ENCODE assay signal across 30 cellular contexts in genomic region chr5:120035815-120036577, GRCh38.
"Had no signal": no experiment of that assay in that cellular context is flagged by ENCODE, and none has a peak within 500 bp of the region (broad histone marks: within the 10 kb centered on the region; RNA-seq: fewer than 3 reads in every experiment).

No MANE protein-coding gene starts in this region.

- H3K4me3 Mint-ChIP-seq: activated CD4-positive, alpha-beta memory T cell treated with anti-CD3 and anti-CD28 coated beads, Interleukin-2, amount 10 ng/mL, durations not matched to agents 7 days and 5 days; activated CD4-positive, alpha-beta T cell treated with anti-CD3 and anti-CD28 coated beads, Interleukin-2, amount 10 ng/mL, durations not matched to agents 7 days and 5 days; activated naive CD4-positive, alpha-beta T cell treated with anti-CD3 and anti-CD28 coated beads, Interleukin-2, amount 10 ng/mL, durations not matched to agents 7 days and 5 days; activated naive CD8-positive, alpha-beta T cell treated with anti-CD3 and anti-CD28 coated beads, Interleukin-2, amount 10 ng/mL, durations not matched to agents 7 days and 5 days; activated T-cell treated with anti-CD3 and anti-CD28 coated beads, Interleukin-2, amount 50 U/mL, for 24 hours; activated T-cell treated with anti-CD3 and anti-CD28 coated beads, Interleukin-2, amount 50 U/mL, for 72 hours; brain; T-helper 17 cell; T-helper 2 cell treated with Interferon-gamma antibody and Interleukin-4, amounts not matched to agents 5 μg/mL and 100 μg/mL, for 36 hours had no signal

- H3K36me3 ChIP-seq: ascending aorta, breast epithelium, cardiac muscle cell, colonic mucosa, esophagus squamous epithelium, gastroesophageal sphincter, heart right ventricle had no signal

- ATAC-seq: activated naive CD4-positive, alpha-beta T cell treated with anti-CD3 and anti-CD28 coated beads, Interleukin-2, amount 50 U/mL, for 72 hours; activated T-cell treated with anti-CD3 and anti-CD28 coated beads, Interleukin-2, amount 50 U/mL, for 72 hours; gastroesophageal sphincter; heart right ventricle; T-helper 17 cell had no signal

- H3K27ac ChIP-seq: ascending aorta, breast epithelium, cardiac muscle cell, colonic mucosa, epithelial cell of prostate, esophagus squamous epithelium, gastroesophageal sphincter, heart right ventricle had no signal

- H3K4me1 Mint-ChIP-seq: activated CD4-positive, alpha-beta memory T cell treated with anti-CD3 and anti-CD28 coated beads, Interleukin-2, amount 10 ng/mL, durations not matched to agents 7 days and 5 days; activated CD4-positive, alpha-beta T cell treated with anti-CD3 and anti-CD28 coated beads, Interleukin-2, amount 10 ng/mL, durations not matched to agents 7 days and 5 days; activated naive CD4-positive, alpha-beta T cell treated with anti-CD3 and anti-CD28 coated beads, Interleukin-2, amount 10 ng/mL, durations not matched to agents 7 days and 5 days; activated naive CD8-positive, alpha-beta T cell treated with anti-CD3 and anti-CD28 coated beads, Interleukin-2, amount 10 ng/mL, durations not matched to agents 7 days and 5 days; brain; T-helper 17 cell had no signal

- DNase-seq: activated CD4-positive, alpha-beta memory T cell treated with anti-CD3 and anti-CD28 coated beads, Interleukin-2, amount 10 ng/mL, durations not matched to agents 7 days and 5 days; activated CD4-positive, alpha-beta T cell treated with anti-CD3 and anti-CD28 coated beads for 1 hour; activated CD4-positive, alpha-beta T cell treated with anti-CD3 and anti-CD28 coated beads for 4 hours; activated CD4-positive, alpha-beta T cell treated with anti-CD3 and anti-CD28 coated beads, Interleukin-2, amount 10 ng/mL, durations not matched to agents 7 days and 5 days; activated CD4-positive, alpha-beta T cell treated with anti-CD3 and anti-CD28 coated beads, Interleukin-2, amount 50 U/mL, for 4 hours; activated CD8-positive, alpha-beta memory T cell treated with anti-CD3 and anti-CD28 coated beads, Interleukin-2, amount 50 U/mL, for 48 hours; activated gamma-delta T cell; activated naive CD4-positive, alpha-beta T cell; activated naive CD4-positive, alpha-beta T cell treated with anti-CD3 and anti-CD28 coated beads, Interleukin-2, amount 10 ng/mL, durations not matched to agents 7 days and 5 days; activated naive CD8-positive, alpha-beta T cell treated with anti-CD3 and anti-CD28 coated beads, Interleukin-2, amount 10 ng/mL, durations not matched to agents 7 days and 5 days; activated T-cell treated with anti-CD3 and anti-CD28 coated beads for 4 hours; activated T-cell treated with anti-CD3 and anti-CD28 coated beads, Interleukin-2, amount 50 U/mL, for 24 hours; activated T-cell treated with anti-CD3 and anti-CD28 coated beads, Interleukin-2, amount 50 U/mL, for 72 hours; central memory CD4-positive, alpha-beta T cell; cerebellar nuclear complex; colonic mucosa; effector CD8-positive, alpha-beta T cell; esophagus squamous epithelium; foreskin melanocyte; heart right ventricle; T-helper 17 cell; T1000 had no signal

- H3K4me3 ChIP-seq: ascending aorta, breast epithelium, cardiac muscle cell, colonic mucosa, esophagus squamous epithelium, gastroesophageal sphincter, heart right ventricle had no signal

- H3K27ac Mint-ChIP-seq: activated CD4-positive, alpha-beta memory T cell treated with anti-CD3 and anti-CD28 coated beads, Interleukin-2, amount 10 ng/mL, durations not matched to agents 7 days and 5 days; activated CD4-positive, alpha-beta T cell treated with anti-CD3 and anti-CD28 coated beads, Interleukin-2, amount 10 ng/mL, durations not matched to agents 7 days and 5 days; activated naive CD4-positive, alpha-beta T cell treated with anti-CD3 and anti-CD28 coated beads, Interleukin-2, amount 10 ng/mL, durations not matched to agents 7 days and 5 days; activated naive CD4-positive, alpha-beta T cell treated with anti-CD3 and anti-CD28 coated beads, Interleukin-2, amount 50 U/mL, for 72 hours; activated naive CD8-positive, alpha-beta T cell treated with anti-CD3 and anti-CD28 coated beads, Interleukin-2, amount 10 ng/mL, durations not matched to agents 7 days and 5 days; activated T-cell treated with anti-CD3 and anti-CD28 coated beads, Interleukin-2, amount 50 U/mL, for 24 hours; activated T-cell treated with anti-CD3 and anti-CD28 coated beads, Interleukin-2, amount 50 U/mL, for 72 hours; brain; T-helper 17 cell; T-helper 2 cell treated with Interferon-gamma antibody and Interleukin-4, amounts not matched to agents 5 μg/mL and 100 μg/mL, for 36 hours had no signal

- H3K36me3 Mint-ChIP-seq: activated naive CD4-positive, alpha-beta T cell treated with anti-CD3 and anti-CD28 coated beads, Interleukin-2, amount 10 ng/mL, durations not matched to agents 7 days and 5 days; activated naive CD4-positive, alpha-beta T cell treated with anti-CD3 and anti-CD28 coated beads, Interleukin-2, amount 50 U/mL, for 72 hours; activated naive CD8-positive, alpha-beta T cell treated with anti-CD3 and anti-CD28 coated beads, Interleukin-2, amount 10 ng/mL, durations not matched to agents 7 days and 5 days; brain had no signal

- H3K9me3 ChIP-seq: ascending aorta, breast epithelium, colonic mucosa, esophagus squamous epithelium, gastroesophageal sphincter, heart right ventricle had no signal

- H3K9me3 Mint-ChIP-seq: activated CD4-positive, alpha-beta memory T cell treated with anti-CD3 and anti-CD28 coated beads, Interleukin-2, amount 10 ng/mL, durations not matched to agents 7 days and 5 days; activated CD4-positive, alpha-beta T cell treated with anti-CD3 and anti-CD28 coated beads, Interleukin-2, amount 10 ng/mL, durations not matched to agents 7 days and 5 days; activated naive CD8-positive, alpha-beta T cell treated with anti-CD3 and anti-CD28 coated beads, Interleukin-2, amount 10 ng/mL, durations not matched to agents 7 days and 5 days; activated T-cell treated with anti-CD3 and anti-CD28 coated beads, Interleukin-2, amount 50 U/mL, for 24 hours; brain; T-helper 2 cell treated with Interferon-gamma antibody and Interleukin-4, amounts not matched to agents 5 μg/mL and 100 μg/mL, for 36 hours had no signal

- H3K27me3 Mint-ChIP-seq: activated CD4-positive, alpha-beta memory T cell treated with anti-CD3 and anti-CD28 coated beads, Interleukin-2, amount 10 ng/mL, durations not matched to agents 7 days and 5 days; activated CD4-positive, alpha-beta T cell treated with anti-CD3 and anti-CD28 coated beads, Interleukin-2, amount 10 ng/mL, durations not matched to agents 7 days and 5 days; activated naive CD4-positive, alpha-beta T cell treated with anti-CD3 and anti-CD28 coated beads, Interleukin-2, amount 10 ng/mL, durations not matched to agents 7 days and 5 days; activated T-cell treated with anti-CD3 and anti-CD28 coated beads, Interleukin-2, amount 50 U/mL, for 24 hours; brain; T-helper 17 cell had no signal

- H3K27me3 ChIP-seq: ascending aorta, breast epithelium, cardiac muscle cell, colonic mucosa, esophagus squamous epithelium, gastroesophageal sphincter, heart right ventricle had no signal

- H3K4me1 ChIP-seq: ascending aorta, breast epithelium, colonic mucosa, esophagus squamous epithelium, gastroesophageal sphincter, heart right ventricle had no signal
